Comparison of ENCODE assay signal across 13 cellular contexts in genomic region chr4:127251423-127251822, GRCh38.
DNase-seq lines count a peak whose midpoint lies in the region; ATAC-seq, FAIRE-seq and TF ChIP-seq lines count a peak whose summit lies in the region.
"Had no signal": no experiment of that assay in that cellular context is flagged by ENCODE, and none has a peak within 500 bp of the region (broad histone marks: within the 10 kb centered on the region; RNA-seq: fewer than 3 reads in every experiment).

No MANE protein-coding gene starts in this region.

- ATAC-seq in GM19043 (IDR thresholded peaks at IDR 0.05; ENCODE audit: low read depth, unreplicated experiment) (peak; percentile 73), HG03135 (IDR thresholded peaks at IDR 0.05; ENCODE audit: unreplicated experiment) (peak; percentile 71)

- TF ChIP-seq CTCF in smooth muscle cell (IDR thresholded peaks at IDR 0.05; ENCODE audit: borderline replicate concordance, insufficient read depth, poor library complexity, severe bottlenecking) (no peak), kidney (IDR thresholded peaks at IDR 0.05; ENCODE audit: borderline replicate concordance, extremely low read depth, insufficient read depth) (no peak), GM20000 (IDR thresholded peaks at IDR 0.05; ENCODE audit: extremely low read depth, missing control alignments) (no peak), esophagus squamous epithelium (IDR thresholded peaks at IDR 0.05) (no peak)

- no peak overlapping the region for H3K4me3 ChIP-seq in smooth muscle cell
- no peak overlapping the region for H3K4me3 ChIP-seq in kidney (ENCODE audit: low read length in 2 of 2)
- H3K4me3 ChIP-seq in esophagus squamous epithelium = no peak overlapping the region
- H3K4me3 ChIP-seq: esophagus muscularis mucosa had no signal

- H3K9me3 ChIP-seq in smooth muscle cell (replicated peaks; ENCODE audit: low read depth) (no peaks in the 10 kb centered on the region), kidney (ENCODE audit: control insufficient read depth in 1 of 2, low read length in 2 of 2) (no peaks in the 10 kb centered on the region), esophagus squamous epithelium (no peaks in the 10 kb centered on the region)
- H3K9me3 ChIP-seq: esophagus muscularis mucosa had no signal

- peak; percentile 4 for DNase-seq in RKO (ENCODE audit: low spot score)
- no peak for DNase-seq in smooth muscle cell (lab: John Stamatoyannopoulos, UW; ENCODE audit: unreplicated experiment)
- DNase-seq in kidney = no peak
- DNase-seq in GM20000 (ENCODE audit: low spot score) = no peak
- DNase-seq in esophagus squamous epithelium (lab: John Stamatoyannopoulos, UW) = no peak
- DNase-seq: activated CD4-positive, alpha-beta T cell treated with anti-CD3 and anti-CD28 coated beads, Interleukin-2, amount 10 ng/mL, durations not matched to agents 7 days and 5 days; activated naive CD8-positive, alpha-beta T cell treated with anti-CD3 and anti-CD28 coated beads, Interleukin-2, amount 10 ng/mL, durations not matched to agents 7 days and 5 days; retina had no signal

- peaks cover 11% of the 10 kb centered on the region for H3F3A ChIP-seq in smooth muscle cell (ENCODE audit: low read depth)

- no peaks in the 10 kb centered on the region for H3K79me2 ChIP-seq in smooth muscle cell (ENCODE audit: low read depth)

- no peak for TF ChIP-seq POLR2A in esophagus squamous epithelium (IDR thresholded peaks at IDR 0.05)

- H3K36me3 ChIP-seq in smooth muscle cell (ENCODE audit: low read depth) (no peaks in the 10 kb centered on the region), kidney (ENCODE audit: control insufficient read depth in 1 of 2, insufficient read depth in 2 of 2, low read length in 2 of 2) (no peaks in the 10 kb centered on the region), esophagus squamous epithelium (no peaks in the 10 kb centered on the region)
- H3K36me3 ChIP-seq: esophagus muscularis mucosa had no signal

- H4K20me1 ChIP-seq in smooth muscle cell (ENCODE audit: low read depth) = no peaks in the 10 kb centered on the region

- H3K4me1 ChIP-seq in smooth muscle cell (ENCODE audit: low read depth) = peaks cover 18% of the 10 kb centered on the region
- no peaks in the 10 kb centered on the region for H3K4me1 ChIP-seq in kidney (ENCODE audit: control insufficient read depth in 1 of 2, insufficient read depth in 1 of 2, low read depth in 1 of 2, low read length in 2 of 2)
- H3K4me1 ChIP-seq in esophagus squamous epithelium = no peaks in the 10 kb centered on the region
- H3K4me1 ChIP-seq: esophagus muscularis mucosa had no signal

- H3K9ac ChIP-seq in smooth muscle cell (ENCODE audit: low read depth) (no peak overlapping the region), kidney (ENCODE audit: low read length in 2 of 2) (no peak overlapping the region)
- H3K9ac ChIP-seq: KMS-11 had no signal

- H2AFZ ChIP-seq in smooth muscle cell (ENCODE audit: low read depth) = no peak overlapping the region

- peak overlapping the region; percentile 70 for H3K4me2 ChIP-seq in smooth muscle cell
- H3K4me2 ChIP-seq: KMS-11 had no signal

- H3K27me3 ChIP-seq in smooth muscle cell (ENCODE audit: low read depth) = no peaks in the 10 kb centered on the region
- no peaks in the 10 kb centered on the region for H3K27me3 ChIP-seq in esophagus squamous epithelium
- H3K27me3 ChIP-seq: esophagus muscularis mucosa had no signal

- FAIRE-seq in kidney (lab: Jason Lieb, UNC) = no peak
- FAIRE-seq: H54 had no signal

- H3K27ac ChIP-seq in smooth muscle cell (ENCODE audit: low read depth) (peak overlapping the region; percentile 82), kidney (ENCODE audit: low read depth in 2 of 2, low read length in 2 of 2) (no peak overlapping the region), esophagus squamous epithelium (no peak overlapping the region)
- H3K27ac ChIP-seq: esophagus muscularis mucosa, KMS-11 had no signal

- intact Hi-C loops in kidney (cut with DNase I) (no loop called here), esophagus squamous epithelium (cut with DNase I) (no loop called here)
